13 cellular contexts compared by ENCODE assay signal in genomic region chr4:165440415-165440882, GRCh38.
A peak's percentile ranks its signal among the peaks of the same experiment; 100 is the strongest.
DNase-seq lines count a peak whose midpoint lies in the region; ATAC-seq and TF ChIP-seq lines count a peak whose summit lies in the region.
"Had no signal": no experiment of that assay in that cellular context is flagged by ENCODE, and none has a peak within 500 bp of the region (broad histone marks: within the 10 kb centered on the region; RNA-seq: fewer than 3 reads in every experiment).

No MANE protein-coding gene starts in this region.

- no peaks in the 10 kb centered on the region for H3K9me2 ChIP-seq in MM.1S (replicated peaks; ENCODE audit: insufficient read depth, low read length)

- no peaks in the 10 kb centered on the region for H3K27me3 ChIP-seq in endocrine pancreas (ENCODE audit: control insufficient read depth, insufficient read depth, low read length)
- H3K27me3 ChIP-seq in MM.1S (replicated peaks; ENCODE audit: insufficient read depth, low read length), result no peaks in the 10 kb centered on the region

- no peak overlapping the region for H3K4me2 ChIP-seq in MM.1S (ENCODE audit: low read depth, low read length)

- H3K9ac ChIP-seq in endocrine pancreas (ENCODE audit: control insufficient read depth, insufficient read depth, low read length) (no peak overlapping the region), MM.1S (ENCODE audit: low read length) (no peak overlapping the region)

- H4K20me1 ChIP-seq in MM.1S (ENCODE audit: insufficient read depth, low read length), result no peaks in the 10 kb centered on the region

- TF ChIP-seq CTCF in MM.1S (IDR thresholded peaks at IDR 0.05; ENCODE audit: low read length), result no peak

- ATAC-seq in GM18519 (IDR thresholded peaks at IDR 0.05; ENCODE audit: low FRiP score, unreplicated experiment), result no peak
- ATAC-seq: activated T-cell treated with anti-CD3 and anti-CD28 coated beads, Interleukin-2, amount 50 U/mL, for 72 hours had no signal

- H3F3A ChIP-seq in MM.1S (ENCODE audit: insufficient read depth, low read length), result no peaks in the 10 kb centered on the region

- H3K9me3 ChIP-seq in endocrine pancreas (ENCODE audit: control insufficient read depth, low read length) (no peaks in the 10 kb centered on the region), MM.1S (replicated peaks; ENCODE audit: insufficient read depth, low read length) (no peaks in the 10 kb centered on the region)
- H3K9me3 ChIP-seq: spleen had no signal

- H3K27ac ChIP-seq in MM.1S (ENCODE audit: low read length), result no peak overlapping the region
- H3K27ac ChIP-seq: spleen had no signal

- no peaks in the 10 kb centered on the region for H3K79me2 ChIP-seq in MM.1S (ENCODE audit: low read length)

- peak overlapping the region; percentile 14 for H3K4me3 ChIP-seq in endocrine pancreas (ENCODE audit: control insufficient read depth, insufficient read depth, low read length)
- no peak overlapping the region for H3K4me3 ChIP-seq in MM.1S (ENCODE audit: low read length)
- H3K4me3 ChIP-seq: spleen had no signal

- H2AFZ ChIP-seq in MM.1S (ENCODE audit: low read length), result no peak overlapping the region

- DNase-seq in ELF-1 (ENCODE audit: low read depth, low spot score), result peak; percentile 79
- peak; percentile 77 to 90 for DNase-seq in NCI-H446 (lab: John Stamatoyannopoulos, UW)
- peak; percentile 66 for DNase-seq in non-pigmented ciliary epithelial cell (ENCODE audit: low read depth)
- DNase-seq in D341Med (ENCODE audit: low spot score), result no peak
- no peak for DNase-seq in MM.1S
- DNase-seq in activated T-cell treated with anti-CD3 and anti-CD28 coated beads, Interleukin-2, amount 50 U/mL, for 48 hours, result no peak
- DNase-seq: activated T-cell treated with anti-CD3 and anti-CD28 coated beads, Interleukin-2, amount 50 U/mL, for 72 hours; NCI-H2081; spleen; stimulated activated naive CD4-positive, alpha-beta T cell; T-helper 1 cell had no signal

- H3K4me1 ChIP-seq in endocrine pancreas (ENCODE audit: control insufficient read depth, insufficient read depth, low read length), result peaks cover 17% of the 10 kb centered on the region
- H3K4me1 ChIP-seq in MM.1S (ENCODE audit: low read length), result no peaks in the 10 kb centered on the region
- H3K4me1 ChIP-seq: spleen had no signal

- H3K36me3 ChIP-seq in endocrine pancreas (ENCODE audit: control insufficient read depth, insufficient read depth, low read length), result no peaks in the 10 kb centered on the region
- H3K36me3 ChIP-seq in MM.1S (replicated peaks; ENCODE audit: insufficient read depth, low read length), result no peaks in the 10 kb centered on the region
- H3K36me3 ChIP-seq: spleen had no signal

Comparison
In these comparisons a context has a peak if more than half of its experiments do, and no peak if none do; other contexts are left out.
1. DNase-seq: peak in ELF-1 (single experiment), NCI-H446 (2 of 2) and non-pigmented ciliary epithelial cell (single experiment); none in D341Med (single experiment), MM.1S (single experiment) and activated T-cell treated with anti-CD3 and anti-CD28 coated beads, Interleukin-2, amount 50 U/mL, for 48 hours (0 of 2).